19 cellular contexts compared by ENCODE assay signal in the genomic region with DNA sequence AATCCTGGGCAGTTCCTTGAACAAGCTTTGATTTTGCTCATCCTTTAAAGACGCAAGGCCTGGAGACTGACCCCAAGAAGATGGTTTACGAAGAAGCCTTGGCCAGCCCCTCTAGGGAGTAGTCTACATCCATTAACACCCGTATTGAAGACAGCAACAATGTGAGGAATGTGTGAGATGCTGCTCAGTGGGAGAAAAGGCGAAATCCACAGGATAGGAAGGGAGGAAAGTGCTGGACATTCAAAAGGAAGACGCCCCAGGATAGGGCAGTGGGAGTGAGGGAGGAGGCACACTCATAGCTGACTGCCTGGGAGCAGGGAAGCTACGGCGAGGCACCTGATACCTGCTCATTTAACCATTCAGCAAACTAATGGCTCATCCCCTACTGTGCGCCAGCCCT.
"Had no signal": no experiment of that assay in that cellular context is flagged by ENCODE, and none has a peak within 500 bp of the region (broad histone marks: within the 10 kb centered on the region; RNA-seq: fewer than 3 reads in every experiment).

No MANE protein-coding gene starts in this region.

- H3K27ac ChIP-seq: SJSA1, SK-N-MC had no signal

- H3K36me3 ChIP-seq: SJSA1 had no signal

- DNase-seq: KBM-7, MM.1S, MV-4-11, NCI-H1048, NCI-H1105, NCI-H1417, NCI-H1436 treated with DMSO at 0.1 percent for 48 hours, NCI-H1694, NCI-H187 treated with DMSO at 0.1 percent for 48 hours, NCI-H2029 treated with DMSO at 0.1 percent for 48 hours, NCI-H2171 treated with DMSO at 0.1 percent for 48 hours, NCI-H2227 treated with DMSO at 0.1 percent for 48 hours, NCI-H526 treated with DMSO at 0.1 percent for 48 hours, NCI-H774, Right ventricle myocardium superior, RPMI8226, SIG-M5 had no signal

- H3K9me3 ChIP-seq: SJSA1 had no signal

- H3K4me1 ChIP-seq: SJSA1 had no signal

- H3K4me3 ChIP-seq: SJSA1, SK-N-MC had no signal
